In the genomic region with DNA sequence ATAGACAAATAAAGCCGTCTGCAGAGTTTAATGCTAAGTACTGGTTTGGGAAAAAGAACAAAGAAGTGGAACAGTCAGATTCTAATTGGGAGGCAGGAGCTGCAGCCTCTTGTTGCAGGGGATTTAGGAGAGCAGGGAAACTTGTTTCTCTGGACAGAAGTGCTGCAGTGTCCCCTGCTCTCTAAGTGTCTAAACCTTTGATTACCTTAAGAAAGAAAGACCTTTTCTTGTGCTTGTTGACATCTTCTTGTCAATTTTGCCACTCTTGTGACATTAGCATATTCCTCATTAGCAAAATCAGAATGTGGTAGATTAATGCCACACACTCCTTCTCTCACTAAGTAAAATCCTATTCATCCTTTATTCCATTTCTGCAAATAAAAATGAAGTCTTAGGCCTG, we compare ENCODE assay signal across 1 cellular context.
TF ChIP-seq lines count a peak whose summit lies in the region.

No MANE protein-coding gene starts in this region.

TF ChIP-seq in GM23338, 12 proteins besides CTCF, POLR2A, EP300 and RAD21:
- no peak for TF ChIP-seq STAT1 (IDR thresholded peaks at IDR 0.05; ENCODE audit: unreplicated experiment)
- TF ChIP-seq, protein P1, sequence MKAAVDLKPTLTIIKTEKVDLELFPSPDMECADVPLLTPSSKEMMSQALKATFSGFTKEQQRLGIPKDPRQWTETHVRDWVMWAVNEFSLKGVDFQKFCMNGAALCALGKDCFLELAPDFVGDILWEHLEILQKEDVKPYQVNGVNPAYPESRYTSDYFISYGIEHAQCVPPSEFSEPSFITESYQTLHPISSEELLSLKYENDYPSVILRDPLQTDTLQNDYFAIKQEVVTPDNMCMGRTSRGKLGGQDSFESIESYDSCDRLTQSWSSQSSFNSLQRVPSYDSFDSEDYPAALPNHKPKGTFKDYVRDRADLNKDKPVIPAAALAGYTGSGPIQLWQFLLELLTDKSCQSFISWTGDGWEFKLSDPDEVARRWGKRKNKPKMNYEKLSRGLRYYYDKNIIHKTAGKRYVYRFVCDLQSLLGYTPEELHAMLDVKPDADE (IDR thresholded peaks at IDR 0.05), result no peak
- TF ChIP-seq ZNF114 (CRISPR knock-in tag; IDR thresholded peaks at IDR 0.05), result no peak
- TF ChIP-seq POLR2AphosphoS5 (IDR thresholded peaks at IDR 0.05; ENCODE audit: low read depth), result no peak
- no peak for TF ChIP-seq ZNF331 (CRISPR knock-in tag; IDR thresholded peaks at IDR 0.05; ENCODE audit: low read depth)
- no peak for TF ChIP-seq NANOG (IDR thresholded peaks at IDR 0.05; ENCODE audit: borderline replicate concordance)
- TF ChIP-seq CREB1 (CRISPR knock-in tag; IDR thresholded peaks at IDR 0.05; ENCODE audit: low read depth), result no peak
- TF ChIP-seq, protein P2, sequence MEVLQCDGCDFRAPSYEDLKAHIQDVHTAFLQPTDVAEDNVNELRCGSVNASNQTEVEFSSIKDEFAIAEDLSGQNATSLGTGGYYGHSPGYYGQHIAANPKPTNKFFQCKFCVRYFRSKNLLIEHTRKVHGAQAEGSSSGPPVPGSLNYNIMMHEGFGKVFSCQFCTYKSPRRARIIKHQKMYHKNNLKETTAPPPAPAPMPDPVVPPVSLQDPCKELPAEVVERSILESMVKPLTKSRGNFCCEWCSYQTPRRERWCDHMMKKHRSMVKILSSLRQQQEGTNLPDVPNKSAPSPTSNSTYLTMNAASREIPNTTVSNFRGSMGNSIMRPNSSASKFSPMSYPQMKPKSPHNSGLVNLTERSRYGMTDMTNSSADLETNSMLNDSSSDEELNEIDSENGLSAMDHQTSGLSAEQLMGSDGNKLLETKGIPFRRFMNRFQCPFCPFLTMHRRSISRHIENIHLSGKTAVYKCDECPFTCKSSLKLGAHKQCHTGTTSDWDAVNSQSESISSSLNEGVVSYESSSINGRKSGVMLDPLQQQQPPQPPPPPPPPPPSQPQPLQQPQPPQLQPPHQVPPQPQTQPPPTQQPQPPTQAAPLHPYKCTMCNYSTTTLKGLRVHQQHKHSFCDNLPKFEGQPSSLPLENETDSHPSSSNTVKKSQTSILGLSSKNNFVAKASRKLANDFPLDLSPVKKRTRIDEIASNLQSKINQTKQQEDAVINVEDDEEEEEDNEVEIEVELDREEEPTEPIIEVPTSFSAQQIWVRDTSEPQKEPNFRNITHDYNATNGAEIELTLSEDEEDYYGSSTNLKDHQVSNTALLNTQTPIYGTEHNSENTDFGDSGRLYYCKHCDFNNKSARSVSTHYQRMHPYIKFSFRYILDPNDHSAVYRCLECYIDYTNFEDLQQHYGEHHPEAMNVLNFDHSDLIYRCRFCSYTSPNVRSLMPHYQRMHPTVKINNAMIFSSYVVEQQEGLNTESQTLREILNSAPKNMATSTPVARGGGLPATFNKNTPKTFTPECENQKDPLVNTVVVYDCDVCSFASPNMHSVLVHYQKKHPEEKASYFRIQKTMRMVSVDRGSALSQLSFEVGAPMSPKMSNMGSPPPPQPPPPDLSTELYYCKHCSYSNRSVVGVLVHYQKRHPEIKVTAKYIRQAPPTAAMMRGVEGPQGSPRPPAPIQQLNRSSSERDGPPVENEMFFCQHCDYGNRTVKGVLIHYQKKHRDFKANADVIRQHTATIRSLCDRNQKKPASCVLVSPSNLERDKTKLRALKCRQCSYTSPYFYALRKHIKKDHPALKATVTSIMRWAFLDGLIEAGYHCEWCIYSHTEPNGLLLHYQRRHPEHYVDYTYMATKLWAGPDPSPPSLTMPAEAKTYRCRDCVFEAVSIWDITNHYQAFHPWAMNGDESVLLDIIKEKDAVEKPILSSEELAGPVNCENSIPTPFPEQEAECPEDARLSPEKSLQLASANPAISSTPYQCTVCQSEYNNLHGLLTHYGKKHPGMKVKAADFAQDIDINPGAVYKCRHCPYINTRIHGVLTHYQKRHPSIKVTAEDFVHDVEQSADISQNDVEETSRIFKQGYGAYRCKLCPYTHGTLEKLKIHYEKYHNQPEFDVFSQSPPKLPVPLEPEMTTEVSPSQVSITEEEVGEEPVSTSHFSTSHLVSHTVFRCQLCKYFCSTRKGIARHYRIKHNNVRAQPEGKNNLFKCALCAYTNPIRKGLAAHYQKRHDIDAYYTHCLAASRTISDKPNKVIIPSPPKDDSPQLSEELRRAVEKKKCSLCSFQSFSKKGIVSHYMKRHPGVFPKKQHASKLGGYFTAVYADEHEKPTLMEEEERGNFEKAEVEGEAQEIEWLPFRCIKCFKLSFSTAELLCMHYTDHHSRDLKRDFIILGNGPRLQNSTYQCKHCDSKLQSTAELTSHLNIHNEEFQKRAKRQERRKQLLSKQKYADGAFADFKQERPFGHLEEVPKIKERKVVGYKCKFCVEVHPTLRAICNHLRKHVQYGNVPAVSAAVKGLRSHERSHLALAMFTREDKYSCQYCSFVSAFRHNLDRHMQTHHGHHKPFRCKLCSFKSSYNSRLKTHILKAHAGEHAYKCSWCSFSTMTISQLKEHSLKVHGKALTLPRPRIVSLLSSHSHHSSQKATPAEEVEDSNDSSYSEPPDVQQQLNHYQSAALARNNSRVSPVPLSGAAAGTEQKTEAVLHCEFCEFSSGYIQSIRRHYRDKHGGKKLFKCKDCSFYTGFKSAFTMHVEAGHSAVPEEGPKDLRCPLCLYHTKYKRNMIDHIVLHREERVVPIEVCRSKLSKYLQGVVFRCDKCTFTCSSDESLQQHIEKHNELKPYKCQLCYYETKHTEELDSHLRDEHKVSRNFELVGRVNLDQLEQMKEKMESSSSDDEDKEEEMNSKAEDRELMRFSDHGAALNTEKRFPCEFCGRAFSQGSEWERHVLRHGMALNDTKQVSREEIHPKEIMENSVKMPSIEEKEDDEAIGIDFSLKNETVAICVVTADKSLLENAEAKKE (CRISPR knock-in tag; IDR thresholded peaks at IDR 0.05), result no peak
- TF ChIP-seq, protein P3, sequence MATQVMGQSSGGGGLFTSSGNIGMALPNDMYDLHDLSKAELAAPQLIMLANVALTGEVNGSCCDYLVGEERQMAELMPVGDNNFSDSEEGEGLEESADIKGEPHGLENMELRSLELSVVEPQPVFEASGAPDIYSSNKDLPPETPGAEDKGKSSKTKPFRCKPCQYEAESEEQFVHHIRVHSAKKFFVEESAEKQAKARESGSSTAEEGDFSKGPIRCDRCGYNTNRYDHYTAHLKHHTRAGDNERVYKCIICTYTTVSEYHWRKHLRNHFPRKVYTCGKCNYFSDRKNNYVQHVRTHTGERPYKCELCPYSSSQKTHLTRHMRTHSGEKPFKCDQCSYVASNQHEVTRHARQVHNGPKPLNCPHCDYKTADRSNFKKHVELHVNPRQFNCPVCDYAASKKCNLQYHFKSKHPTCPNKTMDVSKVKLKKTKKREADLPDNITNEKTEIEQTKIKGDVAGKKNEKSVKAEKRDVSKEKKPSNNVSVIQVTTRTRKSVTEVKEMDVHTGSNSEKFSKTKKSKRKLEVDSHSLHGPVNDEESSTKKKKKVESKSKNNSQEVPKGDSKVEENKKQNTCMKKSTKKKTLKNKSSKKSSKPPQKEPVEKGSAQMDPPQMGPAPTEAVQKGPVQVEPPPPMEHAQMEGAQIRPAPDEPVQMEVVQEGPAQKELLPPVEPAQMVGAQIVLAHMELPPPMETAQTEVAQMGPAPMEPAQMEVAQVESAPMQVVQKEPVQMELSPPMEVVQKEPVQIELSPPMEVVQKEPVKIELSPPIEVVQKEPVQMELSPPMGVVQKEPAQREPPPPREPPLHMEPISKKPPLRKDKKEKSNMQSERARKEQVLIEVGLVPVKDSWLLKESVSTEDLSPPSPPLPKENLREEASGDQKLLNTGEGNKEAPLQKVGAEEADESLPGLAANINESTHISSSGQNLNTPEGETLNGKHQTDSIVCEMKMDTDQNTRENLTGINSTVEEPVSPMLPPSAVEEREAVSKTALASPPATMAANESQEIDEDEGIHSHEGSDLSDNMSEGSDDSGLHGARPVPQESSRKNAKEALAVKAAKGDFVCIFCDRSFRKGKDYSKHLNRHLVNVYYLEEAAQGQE (IDR thresholded peaks at IDR 0.05; ENCODE audit: unreplicated experiment), result no peak
- no peak for TF ChIP-seq EZH2phosphoT487 (IDR thresholded peaks at IDR 0.05; ENCODE audit: unreplicated experiment)
